Comparison of ENCODE assay signal across 1 cellular context in the genomic region with DNA sequence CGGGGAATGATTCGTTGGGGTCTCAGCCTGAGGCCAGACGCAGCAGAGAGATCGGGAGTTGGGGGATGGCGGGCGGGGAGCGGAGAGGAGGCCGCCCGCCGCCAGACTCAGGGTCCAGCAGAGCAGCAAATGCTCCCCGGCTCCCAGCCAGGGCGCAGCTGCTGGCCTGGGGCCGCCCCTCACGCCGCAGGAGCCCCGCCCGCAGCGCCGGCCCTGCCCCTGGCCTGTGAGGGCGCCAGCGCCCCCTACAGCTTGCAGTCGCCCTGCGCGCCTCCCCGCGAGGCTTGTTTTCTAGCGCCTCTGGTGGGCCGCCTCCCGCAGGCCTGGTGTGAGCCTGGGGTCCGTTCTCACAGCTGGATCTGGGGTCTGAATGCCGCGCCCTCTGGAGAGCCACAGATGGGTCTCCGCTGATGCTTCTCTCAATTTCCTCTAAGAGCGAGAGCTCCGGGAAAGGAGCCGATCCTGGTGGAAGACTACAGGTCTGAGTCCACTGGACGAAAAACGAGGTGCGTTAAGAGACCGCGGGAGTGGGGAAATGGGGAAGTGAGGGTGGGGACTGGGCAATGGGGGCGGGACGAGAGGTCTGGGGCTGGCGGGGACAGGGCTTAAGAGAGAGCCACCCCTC.
A peak's percentile ranks its signal among the peaks of the same experiment; 100 is the strongest.
TF ChIP-seq lines count a peak whose summit lies in the region.

No MANE protein-coding gene starts in this region.

TF ChIP-seq in K562, 482 proteins besides CTCF, POLR2A, EP300 and RAD21 (continued from another document and continues in another):
- no peak for TF ChIP-seq SMARCB1 (IDR thresholded peaks at IDR 0.05; ENCODE audit: insufficient read length, low read depth)
- TF ChIP-seq MTA1 (IDR thresholded peaks at IDR 0.05; ENCODE audit: borderline replicate concordance): peak; percentile 71
- TF ChIP-seq, protein P1, sequence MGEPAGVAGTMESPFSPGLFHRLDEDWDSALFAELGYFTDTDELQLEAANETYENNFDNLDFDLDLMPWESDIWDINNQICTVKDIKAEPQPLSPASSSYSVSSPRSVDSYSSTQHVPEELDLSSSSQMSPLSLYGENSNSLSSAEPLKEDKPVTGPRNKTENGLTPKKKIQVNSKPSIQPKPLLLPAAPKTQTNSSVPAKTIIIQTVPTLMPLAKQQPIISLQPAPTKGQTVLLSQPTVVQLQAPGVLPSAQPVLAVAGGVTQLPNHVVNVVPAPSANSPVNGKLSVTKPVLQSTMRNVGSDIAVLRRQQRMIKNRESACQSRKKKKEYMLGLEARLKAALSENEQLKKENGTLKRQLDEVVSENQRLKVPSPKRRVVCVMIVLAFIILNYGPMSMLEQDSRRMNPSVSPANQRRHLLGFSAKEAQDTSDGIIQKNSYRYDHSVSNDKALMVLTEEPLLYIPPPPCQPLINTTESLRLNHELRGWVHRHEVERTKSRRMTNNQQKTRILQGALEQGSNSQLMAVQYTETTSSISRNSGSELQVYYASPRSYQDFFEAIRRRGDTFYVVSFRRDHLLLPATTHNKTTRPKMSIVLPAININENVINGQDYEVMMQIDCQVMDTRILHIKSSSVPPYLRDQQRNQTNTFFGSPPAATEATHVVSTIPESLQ (CRISPR knock-in tag; IDR thresholded peaks at IDR 0.05): 0 out of 2 replicates have a peak, but pooled peaks have one; percentile 16
- TF ChIP-seq JUN (IDR thresholded peaks at IDR 0.05; ENCODE audit: borderline replicate concordance, low read depth, low read length): peak; percentile 72; the same call in 1 of the 2 replicates
- TF ChIP-seq JUN (CRISPR knock-in tag; IDR thresholded peaks at IDR 0.05; ENCODE audit: borderline replicate concordance): no peak
- TF ChIP-seq, protein P2, sequence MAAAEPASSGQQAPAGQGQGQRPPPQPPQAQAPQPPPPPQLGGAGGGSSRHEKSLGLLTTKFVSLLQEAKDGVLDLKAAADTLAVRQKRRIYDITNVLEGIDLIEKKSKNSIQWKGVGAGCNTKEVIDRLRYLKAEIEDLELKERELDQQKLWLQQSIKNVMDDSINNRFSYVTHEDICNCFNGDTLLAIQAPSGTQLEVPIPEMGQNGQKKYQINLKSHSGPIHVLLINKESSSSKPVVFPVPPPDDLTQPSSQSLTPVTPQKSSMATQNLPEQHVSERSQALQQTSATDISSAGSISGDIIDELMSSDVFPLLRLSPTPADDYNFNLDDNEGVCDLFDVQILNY (CRISPR knock-in tag; IDR thresholded peaks at IDR 0.05): no peak; the same call in none of the 2 replicates
- TF ChIP-seq, protein P3, sequence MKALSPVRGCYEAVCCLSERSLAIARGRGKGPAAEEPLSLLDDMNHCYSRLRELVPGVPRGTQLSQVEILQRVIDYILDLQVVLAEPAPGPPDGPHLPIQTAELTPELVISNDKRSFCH (CRISPR knock-in tag; IDR thresholded peaks at IDR 0.05): no peak
- TF ChIP-seq, protein P3 (tag; IDR thresholded peaks at IDR 0.05): peak; percentile 76
- TF ChIP-seq ZNF589 (CRISPR knock-in tag; IDR thresholded peaks at IDR 0.05; ENCODE audit: low read depth): no peak; the same call in 1 of the 2 replicates
- TF ChIP-seq, protein P4, sequence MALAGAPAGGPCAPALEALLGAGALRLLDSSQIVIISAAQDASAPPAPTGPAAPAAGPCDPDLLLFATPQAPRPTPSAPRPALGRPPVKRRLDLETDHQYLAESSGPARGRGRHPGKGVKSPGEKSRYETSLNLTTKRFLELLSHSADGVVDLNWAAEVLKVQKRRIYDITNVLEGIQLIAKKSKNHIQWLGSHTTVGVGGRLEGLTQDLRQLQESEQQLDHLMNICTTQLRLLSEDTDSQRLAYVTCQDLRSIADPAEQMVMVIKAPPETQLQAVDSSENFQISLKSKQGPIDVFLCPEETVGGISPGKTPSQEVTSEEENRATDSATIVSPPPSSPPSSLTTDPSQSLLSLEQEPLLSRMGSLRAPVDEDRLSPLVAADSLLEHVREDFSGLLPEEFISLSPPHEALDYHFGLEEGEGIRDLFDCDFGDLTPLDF (CRISPR knock-in tag; IDR thresholded peaks at IDR 0.05): peak; percentile 80
- no peak for TF ChIP-seq ZNF512 (tag; IDR thresholded peaks at IDR 0.05)
- peak; percentile 42; the same call in 1 of the 2 replicates for TF ChIP-seq GABPB1 (CRISPR knock-in tag; IDR thresholded peaks at IDR 0.05)
- peak; percentile 92 for TF ChIP-seq HDAC2 (IDR thresholded peaks at IDR 0.05)
- no peak for TF ChIP-seq ZNF76 (CRISPR knock-in tag; IDR thresholded peaks at IDR 0.05; ENCODE audit: borderline replicate concordance)
- TF ChIP-seq, protein P5, sequence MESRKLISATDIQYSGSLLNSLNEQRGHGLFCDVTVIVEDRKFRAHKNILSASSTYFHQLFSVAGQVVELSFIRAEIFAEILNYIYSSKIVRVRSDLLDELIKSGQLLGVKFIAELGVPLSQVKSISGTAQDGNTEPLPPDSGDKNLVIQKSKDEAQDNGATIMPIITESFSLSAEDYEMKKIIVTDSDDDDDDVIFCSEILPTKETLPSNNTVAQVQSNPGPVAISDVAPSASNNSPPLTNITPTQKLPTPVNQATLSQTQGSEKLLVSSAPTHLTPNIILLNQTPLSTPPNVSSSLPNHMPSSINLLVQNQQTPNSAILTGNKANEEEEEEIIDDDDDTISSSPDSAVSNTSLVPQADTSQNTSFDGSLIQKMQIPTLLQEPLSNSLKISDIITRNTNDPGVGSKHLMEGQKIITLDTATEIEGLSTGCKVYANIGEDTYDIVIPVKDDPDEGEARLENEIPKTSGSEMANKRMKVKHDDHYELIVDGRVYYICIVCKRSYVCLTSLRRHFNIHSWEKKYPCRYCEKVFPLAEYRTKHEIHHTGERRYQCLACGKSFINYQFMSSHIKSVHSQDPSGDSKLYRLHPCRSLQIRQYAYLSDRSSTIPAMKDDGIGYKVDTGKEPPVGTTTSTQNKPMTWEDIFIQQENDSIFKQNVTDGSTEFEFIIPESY (CRISPR knock-in tag; IDR thresholded peaks at IDR 0.05): peak; percentile 96
- no peak for TF ChIP-seq COPS2 (conservative IDR thresholded peaks at IDR 0.05)
- TF ChIP-seq BRD4 (IDR thresholded peaks at IDR 0.05): 0 out of 2 replicates have a peak, but pooled peaks have one; percentile 55
- TF ChIP-seq MYBL2 (IDR thresholded peaks at IDR 0.05; ENCODE audit: low read depth): no peak
- TF ChIP-seq MYBL2 (CRISPR knock-in tag; IDR thresholded peaks at IDR 0.05; ENCODE audit: borderline replicate concordance): no peak
- TF ChIP-seq RBM15 (IDR thresholded peaks at IDR 0.05; ENCODE audit: insufficient read depth, low read length): 0 out of 2 replicates have a peak, but pooled peaks have one; percentile 61
- TF ChIP-seq CTBP1 (IDR thresholded peaks at IDR 0.05; ENCODE audit: borderline replicate concordance): peak; percentile 93
- no peak for TF ChIP-seq RFX7 (CRISPR knock-in tag; IDR thresholded peaks at IDR 0.05)
- peak; percentile 72 for TF ChIP-seq E2F3 (CRISPR knock-in tag; IDR thresholded peaks at IDR 0.05)
- peak; percentile 68 for TF ChIP-seq BHLHE40 (IDR thresholded peaks at IDR 0.05; ENCODE audit: low read length)
- TF ChIP-seq ZNF696 (CRISPR knock-in tag; conservative IDR thresholded peaks at IDR 0.05): 0 out of 2 replicates have a peak, but pooled peaks have one; percentile 49
- TF ChIP-seq TEAD4 (IDR thresholded peaks at IDR 0.05; ENCODE audit: low read length): no peak
- TF ChIP-seq TEAD4 (CRISPR knock-in tag; IDR thresholded peaks at IDR 0.05; ENCODE audit: borderline replicate concordance): no peak
- no peak for TF ChIP-seq MAFG (tag; conservative IDR thresholded peaks at IDR 0.05)
- peak; percentile 85 for TF ChIP-seq PHF8 (IDR thresholded peaks at IDR 0.05; ENCODE audit: borderline replicate concordance, low read length)
- TF ChIP-seq, protein P6, sequence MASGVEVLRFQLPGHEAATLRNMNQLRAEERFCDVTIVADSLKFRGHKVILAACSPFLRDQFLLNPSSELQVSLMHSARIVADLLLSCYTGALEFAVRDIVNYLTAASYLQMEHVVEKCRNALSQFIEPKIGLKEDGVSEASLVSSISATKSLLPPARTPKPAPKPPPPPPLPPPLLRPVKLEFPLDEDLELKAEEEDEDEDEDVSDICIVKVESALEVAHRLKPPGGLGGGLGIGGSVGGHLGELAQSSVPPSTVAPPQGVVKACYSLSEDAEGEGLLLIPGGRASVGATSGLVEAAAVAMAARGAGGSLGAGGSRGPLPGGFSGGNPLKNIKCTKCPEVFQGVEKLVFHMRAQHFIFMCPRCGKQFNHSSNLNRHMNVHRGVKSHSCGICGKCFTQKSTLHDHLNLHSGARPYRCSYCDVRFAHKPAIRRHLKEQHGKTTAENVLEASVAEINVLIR (CRISPR knock-in tag; IDR thresholded peaks at IDR 0.05): no peak; the same call in 1 of the 2 replicates
- TF ChIP-seq HMG20B (CRISPR knock-in tag; IDR thresholded peaks at IDR 0.05): no peak
- TF ChIP-seq, protein P7, sequence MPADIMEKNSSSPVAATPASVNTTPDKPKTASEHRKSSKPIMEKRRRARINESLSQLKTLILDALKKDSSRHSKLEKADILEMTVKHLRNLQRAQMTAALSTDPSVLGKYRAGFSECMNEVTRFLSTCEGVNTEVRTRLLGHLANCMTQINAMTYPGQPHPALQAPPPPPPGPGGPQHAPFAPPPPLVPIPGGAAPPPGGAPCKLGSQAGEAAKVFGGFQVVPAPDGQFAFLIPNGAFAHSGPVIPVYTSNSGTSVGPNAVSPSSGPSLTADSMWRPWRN (IDR thresholded peaks at IDR 0.05; ENCODE audit: low read depth): no peak
- no peak for TF ChIP-seq PKNOX1 (IDR thresholded peaks at IDR 0.05)
- TF ChIP-seq PHB2 (IDR thresholded peaks at IDR 0.05; ENCODE audit: low read depth): no peak
- TF ChIP-seq RFX5 (IDR thresholded peaks at IDR 0.05; ENCODE audit: low read depth, low read length): no peak
- TF ChIP-seq NR0B1 (IDR thresholded peaks at IDR 0.05; ENCODE audit: partially characterized antibody): no peak
- peak; percentile 34 for TF ChIP-seq U2AF1 (optimal IDR thresholded peaks at IDR 0.05; ENCODE audit: low read depth, low read length)
- TF ChIP-seq BCOR (IDR thresholded peaks at IDR 0.05): no peak; the same call in 1 of the 2 replicates
- TF ChIP-seq KDM2B (CRISPR knock-in tag; IDR thresholded peaks at IDR 0.05): no peak; the same call in 1 of the 2 replicates
- TF ChIP-seq SMARCA4 (IDR thresholded peaks at IDR 0.05): peak; percentile 81
- TF ChIP-seq SMC3 (conservative IDR thresholded peaks at IDR 0.05; ENCODE audit: insufficient read depth, low read depth, low read length): peak; percentile 57
- TF ChIP-seq, protein P8, sequence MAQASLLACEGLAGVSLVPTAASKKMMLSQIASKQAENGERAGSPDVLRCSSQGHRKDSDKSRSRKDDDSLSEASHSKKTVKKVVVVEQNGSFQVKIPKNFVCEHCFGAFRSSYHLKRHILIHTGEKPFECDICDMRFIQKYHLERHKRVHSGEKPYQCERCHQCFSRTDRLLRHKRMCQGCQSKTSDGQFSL (CRISPR knock-in tag; IDR thresholded peaks at IDR 0.05): no peak
- TF ChIP-seq, protein P8 (tag; IDR thresholded peaks at IDR 0.05): no peak; a peak in 1 of 4 replicates
- TF ChIP-seq RBM22 (IDR thresholded peaks at IDR 0.05; ENCODE audit: low read depth, low read length, poor library complexity, severe bottlenecking): peak; percentile 86
- TF ChIP-seq, protein P9, sequence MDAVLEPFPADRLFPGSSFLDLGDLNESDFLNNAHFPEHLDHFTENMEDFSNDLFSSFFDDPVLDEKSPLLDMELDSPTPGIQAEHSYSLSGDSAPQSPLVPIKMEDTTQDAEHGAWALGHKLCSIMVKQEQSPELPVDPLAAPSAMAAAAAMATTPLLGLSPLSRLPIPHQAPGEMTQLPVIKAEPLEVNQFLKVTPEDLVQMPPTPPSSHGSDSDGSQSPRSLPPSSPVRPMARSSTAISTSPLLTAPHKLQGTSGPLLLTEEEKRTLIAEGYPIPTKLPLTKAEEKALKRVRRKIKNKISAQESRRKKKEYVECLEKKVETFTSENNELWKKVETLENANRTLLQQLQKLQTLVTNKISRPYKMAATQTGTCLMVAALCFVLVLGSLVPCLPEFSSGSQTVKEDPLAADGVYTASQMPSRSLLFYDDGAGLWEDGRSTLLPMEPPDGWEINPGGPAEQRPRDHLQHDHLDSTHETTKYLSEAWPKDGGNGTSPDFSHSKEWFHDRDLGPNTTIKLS (IDR thresholded peaks at IDR 0.05; ENCODE audit: borderline replicate concordance, low read depth): peak; percentile 32; the same call in 1 of the 2 replicates
- TF ChIP-seq RUNX1 (IDR thresholded peaks at IDR 0.05; ENCODE audit: low read depth): 0 out of 2 replicates have a peak, but pooled peaks have one; percentile 77
- TF ChIP-seq CHD2 (IDR thresholded peaks at IDR 0.05; ENCODE audit: low read depth, low read length): peak; percentile 74; the same call in 1 of the 2 replicates
- TF ChIP-seq DACH1 (IDR thresholded peaks at IDR 0.05; ENCODE audit: partially characterized antibody): peak; percentile 56
- peak; percentile 72; the same call in 1 of the 2 replicates for TF ChIP-seq POLR2AphosphoS2 (IDR thresholded peaks at IDR 0.05; ENCODE audit: low read length)
- TF ChIP-seq SMAD3 (CRISPR knock-in tag; conservative IDR thresholded peaks at IDR 0.05): no peak
